Comparison of ENCODE assay signal across 1 cellular context in the genomic region with DNA sequence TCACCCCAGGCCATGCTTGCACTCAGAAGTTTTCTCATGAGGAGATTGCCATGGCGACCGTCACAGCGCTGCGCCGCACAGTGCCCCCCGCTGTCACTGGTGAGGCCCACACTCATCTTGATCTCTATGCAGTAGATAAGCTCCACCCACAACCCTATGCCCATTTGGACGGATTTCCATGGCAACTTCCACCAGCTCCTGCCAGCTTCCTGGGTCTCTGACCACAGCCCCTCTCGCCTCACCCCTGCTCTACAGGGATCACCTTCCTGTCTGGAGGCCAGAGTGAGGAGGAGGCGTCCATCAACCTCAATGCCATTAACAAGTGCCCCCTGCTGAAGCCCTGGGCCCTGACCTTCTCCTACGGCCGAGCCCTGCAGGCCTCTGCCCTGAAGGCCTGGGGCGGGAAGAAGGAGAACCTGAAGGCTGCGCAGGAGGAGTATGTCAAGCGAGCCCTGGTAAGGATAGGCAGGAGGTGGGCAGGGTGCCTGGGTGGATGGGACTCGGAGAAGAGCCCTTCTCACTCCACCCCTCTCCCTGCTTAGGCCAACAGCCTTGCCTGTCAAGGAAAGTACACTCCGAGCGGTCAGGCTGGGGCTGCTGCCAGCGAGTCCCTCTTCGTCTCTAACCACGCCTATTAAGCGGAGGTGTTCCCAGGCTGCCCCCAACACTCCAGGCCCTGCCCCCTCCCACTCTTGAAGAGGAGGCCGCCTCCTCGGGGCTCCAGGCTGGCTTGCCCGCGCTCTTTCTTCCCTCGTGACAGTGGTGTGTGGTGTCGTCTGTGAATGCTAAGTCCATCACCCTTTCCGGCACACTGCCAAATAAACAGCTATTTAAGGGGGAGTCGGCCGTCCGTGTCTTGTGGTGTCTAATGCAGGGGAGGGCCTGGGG.
TF ChIP-seq lines count a peak whose summit lies in the region.

No MANE protein-coding gene starts in this region.

TF ChIP-seq in H1, 55 proteins besides CTCF, POLR2A, EP300 and RAD21:
- TF ChIP-seq TEAD4 (IDR thresholded peaks at IDR 0.05; ENCODE audit: low read depth, low read length) (no peak), SP1 (IDR thresholded peaks at IDR 0.05; ENCODE audit: low read depth, low read length) (peak; percentile 1; the same call in 1 of the 2 replicates)
TF ChIP-seq in H1: peak in this region for 1.
